In the genomic region with DNA sequence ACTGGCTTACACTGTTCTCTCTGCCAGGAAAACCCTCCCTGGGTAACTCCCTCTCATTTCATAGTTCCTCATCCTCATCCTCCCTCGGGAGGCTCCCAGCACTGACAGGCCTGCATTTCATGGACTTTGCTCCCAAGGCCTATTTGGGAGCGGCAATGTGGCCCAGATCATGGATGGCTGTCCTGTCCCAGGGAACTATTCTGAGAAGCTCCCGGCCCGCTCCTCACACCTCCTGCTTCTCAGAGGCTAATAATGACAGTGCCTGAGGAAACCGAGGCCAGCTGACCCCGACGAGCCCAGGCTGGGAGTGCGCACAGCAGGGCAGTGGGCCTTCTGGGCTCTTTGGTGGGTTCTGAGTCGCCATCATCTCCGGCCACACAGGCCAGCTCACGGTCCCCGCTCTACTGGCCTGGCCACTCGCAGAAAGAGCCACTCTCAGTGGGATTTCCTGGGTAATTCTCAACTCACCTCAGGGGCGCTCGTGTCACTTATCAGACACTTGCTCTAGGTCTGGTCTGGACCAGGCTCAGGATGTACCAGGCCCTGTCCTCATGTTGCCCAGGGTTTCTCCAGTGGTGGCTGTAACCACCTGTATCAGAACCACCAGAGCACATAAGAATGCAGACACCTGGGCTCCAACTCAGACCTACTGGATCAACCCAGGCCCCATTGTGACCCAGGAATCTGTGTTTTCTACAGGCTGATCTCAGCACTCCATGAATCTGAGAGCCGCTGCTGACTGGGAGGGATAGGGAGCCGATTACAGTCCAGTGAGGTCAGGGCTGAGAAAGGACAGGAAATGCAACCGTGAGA, we compare ENCODE assay signal across 1 cellular context.
TF ChIP-seq lines count a peak whose summit lies in the region.

No MANE protein-coding gene starts in this region.

TF ChIP-seq in K562, 482 proteins besides CTCF, POLR2A, EP300 and RAD21:
- TF ChIP-seq POLR2B (IDR thresholded peaks at IDR 0.05; ENCODE audit: low read depth, partially characterized antibody): no peak
- peak; percentile 76 for TF ChIP-seq CBFA2T3 (IDR thresholded peaks at IDR 0.05)
